1 cellular context compared by ENCODE assay signal in the genomic region with DNA sequence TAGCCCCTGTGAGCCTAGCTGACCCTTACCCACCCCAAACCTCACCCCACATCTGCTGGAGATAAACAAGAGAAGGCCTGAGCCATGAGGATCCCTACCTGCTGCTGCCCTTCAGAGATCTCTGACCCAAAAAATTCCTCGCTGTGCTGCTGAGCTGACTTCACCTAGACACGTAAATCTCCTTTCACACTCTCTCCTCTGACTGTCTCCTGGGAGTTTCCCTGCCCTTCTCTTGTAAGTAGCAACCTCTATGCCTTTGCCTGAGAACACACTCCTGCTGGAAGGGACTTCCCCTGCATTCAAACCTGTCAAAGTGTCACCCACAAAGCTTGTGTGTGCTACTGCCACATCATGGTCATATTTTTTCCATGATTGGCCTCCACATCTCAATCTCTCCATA.
TF ChIP-seq lines count a peak whose summit lies in the region.

No MANE protein-coding gene starts in this region.

TF ChIP-seq in HepG2, 621 proteins besides CTCF, POLR2A, EP300 and RAD21:
- TF ChIP-seq ZFYVE20 (CRISPR knock-in tag; IDR thresholded peaks at IDR 0.05; ENCODE audit: borderline replicate concordance, low read depth) (no peak), JDP2 (CRISPR knock-in tag; IDR thresholded peaks at IDR 0.05; ENCODE audit: borderline replicate concordance) (no peak), KLF15 (CRISPR knock-in tag; IDR thresholded peaks at IDR 0.05; ENCODE audit: borderline replicate concordance) (no peak), ZSCAN20 (CRISPR knock-in tag; IDR thresholded peaks at IDR 0.05; ENCODE audit: borderline replicate concordance) (no peak), REXO4 (CRISPR knock-in tag; IDR thresholded peaks at IDR 0.05; ENCODE audit: borderline replicate concordance) (no peak)
- TF ChIP-seq, protein P1, sequence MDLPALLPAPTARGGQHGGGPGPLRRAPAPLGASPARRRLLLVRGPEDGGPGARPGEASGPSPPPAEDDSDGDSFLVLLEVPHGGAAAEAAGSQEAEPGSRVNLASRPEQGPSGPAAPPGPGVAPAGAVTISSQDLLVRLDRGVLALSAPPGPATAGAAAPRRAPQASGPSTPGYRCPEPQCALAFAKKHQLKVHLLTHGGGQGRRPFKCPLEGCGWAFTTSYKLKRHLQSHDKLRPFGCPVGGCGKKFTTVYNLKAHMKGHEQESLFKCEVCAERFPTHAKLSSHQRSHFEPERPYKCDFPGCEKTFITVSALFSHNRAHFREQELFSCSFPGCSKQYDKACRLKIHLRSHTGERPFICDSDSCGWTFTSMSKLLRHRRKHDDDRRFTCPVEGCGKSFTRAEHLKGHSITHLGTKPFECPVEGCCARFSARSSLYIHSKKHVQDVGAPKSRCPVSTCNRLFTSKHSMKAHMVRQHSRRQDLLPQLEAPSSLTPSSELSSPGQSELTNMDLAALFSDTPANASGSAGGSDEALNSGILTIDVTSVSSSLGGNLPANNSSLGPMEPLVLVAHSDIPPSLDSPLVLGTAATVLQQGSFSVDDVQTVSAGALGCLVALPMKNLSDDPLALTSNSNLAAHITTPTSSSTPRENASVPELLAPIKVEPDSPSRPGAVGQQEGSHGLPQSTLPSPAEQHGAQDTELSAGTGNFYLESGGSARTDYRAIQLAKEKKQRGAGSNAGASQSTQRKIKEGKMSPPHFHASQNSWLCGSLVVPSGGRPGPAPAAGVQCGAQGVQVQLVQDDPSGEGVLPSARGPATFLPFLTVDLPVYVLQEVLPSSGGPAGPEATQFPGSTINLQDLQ (CRISPR knock-in tag; IDR thresholded peaks at IDR 0.05) = no peak
- TF ChIP-seq, protein P2, sequence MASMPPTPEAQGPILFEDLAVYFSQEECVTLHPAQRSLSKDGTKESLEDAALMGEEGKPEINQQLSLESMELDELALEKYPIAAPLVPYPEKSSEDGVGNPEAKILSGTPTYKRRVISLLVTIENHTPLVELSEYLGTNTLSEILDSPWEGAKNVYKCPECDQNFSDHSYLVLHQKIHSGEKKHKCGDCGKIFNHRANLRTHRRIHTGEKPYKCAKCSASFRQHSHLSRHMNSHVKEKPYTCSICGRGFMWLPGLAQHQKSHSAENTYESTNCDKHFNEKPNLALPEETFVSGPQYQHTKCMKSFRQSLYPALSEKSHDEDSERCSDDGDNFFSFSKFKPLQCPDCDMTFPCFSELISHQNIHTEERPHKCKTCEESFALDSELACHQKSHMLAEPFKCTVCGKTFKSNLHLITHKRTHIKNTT (CRISPR knock-in tag; IDR thresholded peaks at IDR 0.05) = no peak
- TF ChIP-seq, protein P3, sequence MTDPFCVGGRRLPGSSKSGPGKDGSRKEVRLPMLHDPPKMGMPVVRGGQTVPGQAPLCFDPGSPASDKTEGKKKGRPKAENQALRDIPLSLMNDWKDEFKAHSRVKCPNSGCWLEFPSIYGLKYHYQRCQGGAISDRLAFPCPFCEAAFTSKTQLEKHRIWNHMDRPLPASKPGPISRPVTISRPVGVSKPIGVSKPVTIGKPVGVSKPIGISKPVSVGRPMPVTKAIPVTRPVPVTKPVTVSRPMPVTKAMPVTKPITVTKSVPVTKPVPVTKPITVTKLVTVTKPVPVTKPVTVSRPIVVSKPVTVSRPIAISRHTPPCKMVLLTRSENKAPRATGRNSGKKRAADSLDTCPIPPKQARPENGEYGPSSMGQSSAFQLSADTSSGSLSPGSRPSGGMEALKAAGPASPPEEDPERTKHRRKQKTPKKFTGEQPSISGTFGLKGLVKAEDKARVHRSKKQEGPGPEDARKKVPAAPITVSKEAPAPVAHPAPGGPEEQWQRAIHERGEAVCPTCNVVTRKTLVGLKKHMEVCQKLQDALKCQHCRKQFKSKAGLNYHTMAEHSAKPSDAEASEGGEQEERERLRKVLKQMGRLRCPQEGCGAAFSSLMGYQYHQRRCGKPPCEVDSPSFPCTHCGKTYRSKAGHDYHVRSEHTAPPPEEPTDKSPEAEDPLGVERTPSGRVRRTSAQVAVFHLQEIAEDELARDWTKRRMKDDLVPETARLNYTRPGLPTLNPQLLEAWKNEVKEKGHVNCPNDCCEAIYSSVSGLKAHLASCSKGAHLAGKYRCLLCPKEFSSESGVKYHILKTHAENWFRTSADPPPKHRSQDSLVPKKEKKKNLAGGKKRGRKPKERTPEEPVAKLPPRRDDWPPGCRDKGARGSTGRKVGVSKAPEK (CRISPR knock-in tag; IDR thresholded peaks at IDR 0.05; ENCODE audit: borderline replicate concordance) = no peak
- TF ChIP-seq, protein P4, sequence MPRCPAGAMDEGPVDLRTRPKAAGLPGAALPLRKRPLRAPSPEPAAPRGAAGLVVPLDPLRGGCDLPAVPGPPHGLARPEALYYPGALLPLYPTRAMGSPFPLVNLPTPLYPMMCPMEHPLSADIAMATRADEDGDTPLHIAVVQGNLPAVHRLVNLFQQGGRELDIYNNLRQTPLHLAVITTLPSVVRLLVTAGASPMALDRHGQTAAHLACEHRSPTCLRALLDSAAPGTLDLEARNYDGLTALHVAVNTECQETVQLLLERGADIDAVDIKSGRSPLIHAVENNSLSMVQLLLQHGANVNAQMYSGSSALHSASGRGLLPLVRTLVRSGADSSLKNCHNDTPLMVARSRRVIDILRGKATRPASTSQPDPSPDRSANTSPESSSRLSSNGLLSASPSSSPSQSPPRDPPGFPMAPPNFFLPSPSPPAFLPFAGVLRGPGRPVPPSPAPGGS (CRISPR knock-in tag; IDR thresholded peaks at IDR 0.05) = no peak
